ENCODE assay signal across 8 cellular contexts in the genomic region with DNA sequence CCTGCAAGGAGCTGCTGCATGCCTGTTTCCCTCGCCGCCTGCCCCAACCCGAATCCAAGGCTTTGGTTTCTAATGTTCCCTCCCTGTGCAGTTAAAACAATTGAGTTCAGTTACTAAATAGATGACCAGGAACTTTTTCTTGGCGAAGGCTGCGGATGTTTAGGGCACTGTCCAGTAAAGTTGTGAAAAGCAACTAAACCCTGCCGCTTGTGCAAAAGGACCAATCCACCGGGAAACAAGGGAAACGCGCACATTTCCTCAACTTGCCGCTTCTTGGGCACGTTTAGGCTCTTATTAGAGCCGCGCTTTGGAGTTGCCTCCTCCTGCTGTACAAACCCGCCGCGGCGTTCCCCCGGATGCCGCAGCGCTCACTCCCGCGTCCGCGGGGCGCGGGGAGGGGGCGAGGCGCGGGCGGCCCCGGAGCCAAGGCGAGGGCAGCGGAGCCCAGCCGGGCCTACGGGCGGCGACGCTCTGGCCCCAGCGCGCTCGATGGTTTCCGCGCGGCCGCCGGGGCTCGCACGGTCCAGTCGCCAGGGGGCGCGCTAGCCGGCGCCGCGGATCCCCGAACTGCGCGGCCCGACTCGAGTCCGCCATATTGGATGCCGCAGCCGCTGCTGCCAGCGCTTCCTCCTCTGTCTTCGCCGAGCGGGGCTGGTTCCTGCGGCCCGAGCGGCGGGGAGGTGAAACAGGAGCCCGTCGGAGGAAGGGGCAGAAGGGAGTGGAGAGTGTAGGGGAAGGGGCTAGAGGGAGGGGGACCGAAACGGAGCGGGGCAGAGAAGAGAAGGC. TPM values are rescaled to one million over a fixed set of nuclear protein-coding genes. Genes with fewer than 3 reads are reported as not detected.
DNase-seq lines count a peak whose midpoint lies in the region; TF ChIP-seq lines count a peak whose summit lies in the region.

A gene with protein sequence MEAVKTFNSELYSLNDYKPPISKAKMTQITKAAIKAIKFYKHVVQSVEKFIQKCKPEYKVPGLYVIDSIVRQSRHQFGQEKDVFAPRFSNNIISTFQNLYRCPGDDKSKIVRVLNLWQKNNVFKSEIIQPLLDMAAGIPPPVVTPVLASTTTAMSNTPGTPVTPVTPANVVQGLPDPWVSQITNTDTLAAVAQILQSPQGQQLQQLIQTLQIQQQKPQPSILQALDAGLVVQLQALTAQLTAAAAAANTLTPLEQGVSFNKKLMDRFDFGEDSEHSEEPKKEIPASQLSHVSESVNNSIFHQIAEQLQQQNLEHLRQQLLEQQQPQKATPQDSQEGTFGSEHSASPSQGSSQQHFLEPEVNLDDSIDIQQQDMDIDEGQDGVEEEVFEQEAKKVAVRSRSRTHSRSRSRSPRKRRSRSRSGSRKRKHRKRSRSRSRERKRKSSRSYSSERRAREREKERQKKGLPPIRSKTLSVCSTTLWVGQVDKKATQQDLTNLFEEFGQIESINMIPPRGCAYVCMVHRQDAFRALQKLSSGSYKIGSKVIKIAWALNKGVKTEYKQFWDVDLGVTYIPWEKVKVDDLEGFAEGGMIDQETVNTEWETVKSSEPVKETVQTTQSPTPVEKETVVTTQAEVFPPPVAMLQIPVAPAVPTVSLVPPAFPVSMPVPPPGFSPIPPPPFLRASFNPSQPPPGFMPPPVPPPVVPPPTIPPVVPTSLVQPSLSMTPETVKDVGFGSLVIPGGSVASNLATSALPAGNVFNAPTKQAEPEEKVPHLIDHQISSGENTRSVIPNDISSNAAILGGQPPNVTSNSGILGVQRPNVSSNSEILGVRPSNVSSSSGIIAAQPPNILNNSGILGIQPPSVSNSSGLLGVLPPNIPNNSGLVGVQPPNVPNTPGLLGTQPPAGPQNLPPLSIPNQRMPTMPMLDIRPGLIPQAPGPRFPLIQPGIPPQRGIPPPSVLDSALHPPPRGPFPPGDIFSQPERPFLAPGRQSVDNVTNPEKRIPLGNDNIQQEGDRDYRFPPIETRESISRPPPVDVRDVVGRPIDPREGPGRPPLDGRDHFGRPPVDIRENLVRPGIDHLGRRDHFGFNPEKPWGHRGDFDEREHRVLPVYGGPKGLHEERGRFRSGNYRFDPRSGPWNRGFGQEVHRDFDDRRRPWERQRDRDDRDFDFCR (N-terminal part only) (plus strand): TSS at position 593 of the 786 bp plus-strand sequence. CDS start 485 bp downstream, outside the sequence.

- peaks cover 21% of the 10 kb centered on the region for H3F3A ChIP-seq in GM23248 (ENCODE audit: insufficient read depth)

- WGBS in GM23248 (ENCODE audit: low coverage in 1 of 2, low lambda C conversion rate in 2 of 2, missing lambda C conversion rate in 2 of 2), 2 experiments = 1% methylated on average over 28 to 57 of the region's 76 CpGs

- H3K27me3 ChIP-seq in GM23248 (replicated peaks; ENCODE audit: insufficient read depth) (no peaks in the 10 kb centered on the region), Karpas-422 (ENCODE audit: low read length) (no peaks in the 10 kb centered on the region), SJCRH30 (no peaks in the 10 kb centered on the region), neutrophil (no peaks in the 10 kb centered on the region)

- TF ChIP-seq CTCF in neutrophil (IDR thresholded peaks at IDR 0.05) = peak; percentile 91

- H3K79me2 ChIP-seq in GM23248 (ENCODE audit: insufficient read depth) = peaks cover 40% of the 10 kb centered on the region
- peaks cover 48% of the 10 kb centered on the region for H3K79me2 ChIP-seq in Karpas-422 (ENCODE audit: low read length)

- H3K9me2 ChIP-seq in GM23248 (ENCODE audit: insufficient read depth) (no peaks in the 10 kb centered on the region), Karpas-422 (replicated peaks; ENCODE audit: insufficient read depth, low read length) (no peaks in the 10 kb centered on the region)

- H3K9me3 ChIP-seq in GM23248 (ENCODE audit: low read depth) = no peaks in the 10 kb centered on the region
- no peaks in the 10 kb centered on the region for H3K9me3 ChIP-seq in Karpas-422 (ENCODE audit: low read length)
- H3K9me3 ChIP-seq in SJCRH30 (replicated peaks) = no peaks in the 10 kb centered on the region
- no peaks in the 10 kb centered on the region for H3K9me3 ChIP-seq in neutrophil

- H3K36me3 ChIP-seq in GM23248 (ENCODE audit: low read depth) = no peaks in the 10 kb centered on the region
- peaks cover 9% of the 10 kb centered on the region; the same call in 1 of the 2 replicates for H3K36me3 ChIP-seq in Karpas-422 (ENCODE audit: insufficient read depth, low read length)
- 0 out of 2 replicates have a peak, but pooled peaks cover 2% of the 10 kb centered on the region for H3K36me3 ChIP-seq in SJCRH30
- H3K36me3 ChIP-seq in neutrophil = peaks cover 5% of the 10 kb centered on the region

- peak within 1 kb of the TSS; percentile 93 for H3K27ac ChIP-seq in GM23248
- peak within 1 kb of the TSS; percentile 86 for H3K27ac ChIP-seq in Karpas-422 (ENCODE audit: low read length)
- peak within 1 kb of the TSS; percentile 99 for H3K27ac ChIP-seq in SJCRH30
- peak within 1 kb of the TSS; percentile 99 for H3K27ac ChIP-seq in neutrophil
- H3K27ac ChIP-seq in substantia nigra (ENCODE audit: low read depth, low read length, poor library complexity, severe bottlenecking) = peak within 1 kb of the TSS; percentile 97

- H3K9ac ChIP-seq in GM23248 (peak within 1 kb of the TSS; percentile 98), Karpas-422 (ENCODE audit: low read length) (peak within 1 kb of the TSS; percentile 99)

- in situ Hi-C loops in GM23248 (cut with MboI) = no loop called here

- peak; percentile 83 for DNase-seq in GDM1 (lab: John Stamatoyannopoulos, UW)
- DNase-seq in GM23248 = peak; percentile 93
- DNase-seq in Karpas-422 = peak; percentile 94
- DNase-seq in SJCRH30 = peak; percentile 72 to 87
- peak; percentile 74 to 84 (median 80) for DNase-seq in activated naive CD4-positive, alpha-beta T cell (lab: John Stamatoyannopoulos, UW)
- DNase-seq in foreskin melanocyte = peak; percentile 78
- peak; percentile 11 to 95 (median 76) for DNase-seq in substantia nigra (lab: John Stamatoyannopoulos, UW)

- H3K4me3 ChIP-seq in GM23248 (peak within 1 kb of the TSS; percentile 93), Karpas-422 (ENCODE audit: low read length) (peak within 1 kb of the TSS; percentile 98), SJCRH30 (peak within 1 kb of the TSS; percentile 99), neutrophil (ENCODE audit: low read depth in 1 of 2, low read length in 1 of 2) (peak within 1 kb of the TSS; percentile 90 to 93)

- H4K20me1 ChIP-seq in GM23248 (ENCODE audit: insufficient read depth) (no peaks in the 10 kb centered on the region; the same call in 1 of the 2 replicates), Karpas-422 (ENCODE audit: insufficient read depth, low read depth, low read length) (peaks cover 11% of the 10 kb centered on the region)

- H2AFZ ChIP-seq in GM23248 (peak within 1 kb of the TSS; percentile 95), Karpas-422 (ENCODE audit: low read length) (peak within 1 kb of the TSS; percentile 80)

- H3K4me2 ChIP-seq in GM23248 (ENCODE audit: unreplicated experiment) = peak within 1 kb of the TSS; percentile 93
- peak within 1 kb of the TSS; percentile 83 for H3K4me2 ChIP-seq in Karpas-422 (ENCODE audit: low read depth, low read length, poor library complexity, severe bottlenecking)

- H3K4me1 ChIP-seq in GM23248 (ENCODE audit: insufficient read depth) (peaks cover 19% of the 10 kb centered on the region), Karpas-422 (ENCODE audit: low read length) (peaks cover 36% of the 10 kb centered on the region), SJCRH30 (peaks cover 5% of the 10 kb centered on the region), neutrophil (ENCODE audit: control insufficient read depth in 1 of 2, insufficient read depth in 1 of 2, low read depth in 1 of 2, low read length in 1 of 2) (peaks cover 47 to 48% of the 10 kb centered on the region in 2 experiments)

RNA-seq across cellular contexts. Expression of the gene that starts here (rescaled TPM):
- total RNA-seq in GM23248 (2014; rRNA removed; shearing (Covaris generic)) = 22.3 and 39.2 TPM in 2 replicates
- polyA plus RNA-seq in GM23248 (2016; fragmentation: Nextera tagmentation; extraction: Ambion mirVana) = 10.3 and 11.7 TPM in 2 replicates
- total RNA-seq in Karpas-422 (2014; rRNA removed; shearing (Covaris generic); ENCODE audit: low replicate concordance) = 30.1 and 44.8 TPM in 2 replicates
- total RNA-seq in SJCRH30 (2014; rRNA removed; shearing (Covaris generic)) = 48.2 and 50.7 TPM in 2 replicates

Comparison
In these comparisons a context has a peak if more than half of its experiments do, and no peak if none do; other contexts are left out.
1. Peak in every context shown above with its lines: DNase-seq, H3K4me3 ChIP-seq and H3K27ac ChIP-seq.